Comparison of ENCODE assay signal across 11 cellular contexts in the genomic region with DNA sequence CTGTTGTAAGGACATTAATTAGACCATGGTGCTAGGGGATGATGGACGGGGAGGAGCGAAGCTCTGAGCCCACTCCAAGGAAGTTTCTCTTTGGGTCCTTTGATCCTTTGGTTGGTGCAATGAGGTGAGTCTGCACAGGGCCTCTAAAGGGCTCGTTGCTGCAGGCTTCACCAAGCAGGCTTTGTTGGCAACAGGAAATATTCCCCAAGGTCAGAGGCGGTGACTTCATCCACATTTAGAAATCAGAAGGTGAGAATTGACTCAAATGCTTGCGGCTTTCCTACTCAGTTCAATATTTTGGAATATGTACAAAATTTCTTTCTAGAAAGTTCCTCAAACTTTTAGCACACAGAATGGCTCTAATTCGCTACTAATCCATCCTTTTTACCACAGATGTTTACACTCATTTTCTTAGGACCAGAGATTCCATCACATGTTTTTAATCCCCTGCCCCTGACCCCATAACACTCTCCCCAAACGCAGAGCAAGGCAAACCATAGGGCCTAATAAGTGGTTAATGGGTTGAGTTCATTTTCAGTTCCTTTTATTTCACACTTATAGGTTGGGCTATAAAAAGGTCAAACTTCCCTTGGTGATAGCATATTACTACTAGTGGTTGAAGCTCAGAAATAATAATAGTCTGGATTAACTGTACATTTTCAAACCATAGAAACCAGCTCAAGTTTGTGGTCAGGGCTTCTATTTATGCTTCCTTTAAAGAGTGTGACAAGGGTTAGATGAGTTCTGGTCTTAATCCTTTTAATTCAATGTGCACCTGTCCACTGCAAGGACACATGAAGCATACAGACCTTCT. TPM values are rescaled to one million over a fixed set of nuclear protein-coding genes. Genes with fewer than 3 reads are reported as not detected.
A peak's percentile ranks its signal among the peaks of the same experiment; 100 is the strongest.
DNase-seq lines count a peak whose midpoint lies in the region; ATAC-seq and TF ChIP-seq lines count a peak whose summit lies in the region.
"Had no signal": no experiment of that assay in that cellular context is flagged by ENCODE, and none has a peak within 500 bp of the region (broad histone marks: within the 10 kb centered on the region; RNA-seq: fewer than 3 reads in every experiment).

No MANE protein-coding gene starts in this region.

- H3K4me1 ChIP-seq in foreskin keratinocyte: no peaks in the 10 kb centered on the region
- H3K4me1 ChIP-seq: SJSA1, stomach had no signal

- DNase-seq in GM06990 (ENCODE audit: extremely low read depth, insufficient read length): peak; percentile 61
- no peak for DNase-seq in activated CD8-positive, alpha-beta memory T cell treated with anti-CD3 and anti-CD28 coated beads, Interleukin-2, amount 50 U/mL, for 4 hours
- DNase-seq in foreskin keratinocyte: no peak
- DNase-seq in T-helper 9 cell: no peak
- DNase-seq in left colon: no peak
- DNase-seq: naive thymus-derived CD4-positive, alpha-beta T cell; stomach had no signal

- H3K27me3 ChIP-seq in GM06990 (replicated peaks; ENCODE audit: control insufficient read depth, insufficient read depth, low read length) (no peaks in the 10 kb centered on the region), foreskin keratinocyte (no peaks in the 10 kb centered on the region)
- H3K27me3 ChIP-seq: SJSA1, stomach had no signal

- no peaks in the 10 kb centered on the region for H3K36me3 ChIP-seq in GM06990 (ENCODE audit: control insufficient read depth, insufficient read depth, low read length)
- H3K36me3 ChIP-seq: SJSA1, stomach had no signal

- no peak overlapping the region for H3K27ac ChIP-seq in foreskin keratinocyte
- H3K27ac ChIP-seq: SJSA1, stomach had no signal

- TF ChIP-seq CTCF in GM06990 (IDR thresholded peaks at IDR 0.05; ENCODE audit: insufficient read depth, low read length, poor library complexity, severe bottlenecking) (no peak), foreskin keratinocyte (conservative IDR thresholded peaks at IDR 0.05) (no peak)

- no peak overlapping the region for H3K4me3 ChIP-seq in GM06990 (replicated peaks; ENCODE audit: low read depth, low read length)
- H3K4me3 ChIP-seq: SJSA1, stomach had no signal

- peak; percentile 86 for ATAC-seq in GM19395 (IDR thresholded peaks at IDR 0.05; ENCODE audit: unreplicated experiment)
- peak; percentile 88 for ATAC-seq in HG02870 (IDR thresholded peaks at IDR 0.05; ENCODE audit: unreplicated experiment)
- ATAC-seq in HG03565 (IDR thresholded peaks at IDR 0.05; ENCODE audit: unreplicated experiment): peak; percentile 87
- ATAC-seq in foreskin keratinocyte: no peak
- no peak for ATAC-seq in left colon
- ATAC-seq: naive thymus-derived CD4-positive, alpha-beta T cell had no signal

- intact Hi-C loops in left colon (cut with DNase I, micrococcal nuclease): no loop called here

RNA-seq across cellular contexts. Expression of gene TMEM252, which starts 37.3 kb away (rescaled TPM):
- not detected in 2 replicates for total RNA-seq in foreskin keratinocyte
- not detected in 2 replicates for polyA plus RNA-seq in foreskin keratinocyte
- under 1 TPM in 1 of 2 donors, not detected in 1; 0.89 TPM for total RNA-seq in left colon
- total RNA-seq: naive thymus-derived CD4-positive, alpha-beta T cell; SJSA1; stomach had no signal
- polyA plus RNA-seq: naive thymus-derived CD4-positive, alpha-beta T cell; stomach had no signal

Comparison
In these comparisons a context has a peak if more than half of its experiments do, and no peak if none do; other contexts are left out.
1. ATAC-seq: peak in GM19395 (single experiment), HG02870 (single experiment) and HG03565 (single experiment); none in foreskin keratinocyte (single experiment) and left colon (single experiment).